9 cellular contexts compared by ENCODE assay signal in genomic region chr17:83099570-83100181, GRCh38. TPM values are rescaled to one million over a fixed set of nuclear protein-coding genes. Genes with fewer than 3 reads are reported as not detected.
A peak's percentile ranks its signal among the peaks of the same experiment; 100 is the strongest.
DNase-seq lines count a peak whose midpoint lies in the region; ATAC-seq, FAIRE-seq and TF ChIP-seq lines count a peak whose summit lies in the region.
"Had no signal": no experiment of that assay in that cellular context is flagged by ENCODE, and none has a peak within 500 bp of the region (broad histone marks: within the 10 kb centered on the region; RNA-seq: fewer than 3 reads in every experiment).

No MANE protein-coding gene starts in this region.

- WGBS in stomach, 5 donors, result 2 to 5% (median 3%) methylated on average over 14 to 34 of the region's 34 CpGs

- peaks cover 2 to 11% (median 9%) of the 10 kb centered on the region in 3 donors for H3K4me1 Mint-ChIP-seq in T-cell

- H3K9me3 Mint-ChIP-seq in T-cell, result no peaks in the 10 kb centered on the region

- H3K27ac ChIP-seq in kidney (ENCODE audit: low read depth in 2 of 2, low read length in 2 of 2), result peak overlapping the region; percentile 63 to 83
- H3K27ac ChIP-seq in stomach, result peak overlapping the region in 4 of 5 donors; percentile 35 to 67 (median 46)
- H3K27ac ChIP-seq: 22Rv1 had no signal

- TF ChIP-seq CTCF in kidney (IDR thresholded peaks at IDR 0.05; ENCODE audit: borderline replicate concordance, extremely low read depth, insufficient read depth) (no peak), stomach (IDR thresholded peaks at IDR 0.05) (no peak)

- H3K27me3 Mint-ChIP-seq in T-cell, result peaks cover 6 to 20% of the 10 kb centered on the region in 2 donors

- ATAC-seq in T-cell (replicated peaks in 1 of 4) (peak; percentile 28 to 55 (median 40)), HG02840 (IDR thresholded peaks at IDR 0.05; ENCODE audit: low FRiP score, unreplicated experiment) (no peak), GM18498 (IDR thresholded peaks at IDR 0.05; ENCODE audit: unreplicated experiment) (no peak), GM18505 (IDR thresholded peaks at IDR 0.05; ENCODE audit: unreplicated experiment) (no peak)

- no peak overlapping the region for H3K4me3 Mint-ChIP-seq in T-cell

- no peak for FAIRE-seq in kidney (lab: Jason Lieb, UNC)

- DNase-seq in DMS153 treated with DMSO at 0.1 percent for 48 hours (lab: John Stamatoyannopoulos, UW; ENCODE audit: unreplicated experiment) (peak; percentile 33), DMS153 (lab: John Stamatoyannopoulos, UW) (no peak), T-cell (peak in 2 of 34 experiments; percentile 12 to 44), kidney (peak; percentile 95), stomach (peak; percentile 66)

- H3K36me3 ChIP-seq in kidney (ENCODE audit: control insufficient read depth in 1 of 2, insufficient read depth in 2 of 2, low read length in 2 of 2) (peaks cover 5 to 16% of the 10 kb centered on the region in 2 donors), stomach (peaks cover 13 to 22% (median 20%) of the 10 kb centered on the region in 4 donors)

- CTCF ChIA-PET in T-cell (lab: Charles Lee), result no interaction called here

- no peak for TF ChIP-seq EP300 in stomach (IDR thresholded peaks at IDR 0.05)

- H3K4me3 ChIP-seq in kidney (ENCODE audit: low read length in 2 of 2) (no peak overlapping the region), stomach (peak overlapping the region in 3 of 4 donors; percentile 22 to 36 (median 22))

- H3K9me3 ChIP-seq in kidney (ENCODE audit: control insufficient read depth in 1 of 2, low read length in 2 of 2) (no peaks in the 10 kb centered on the region), stomach (no peaks in the 10 kb centered on the region)

- POLR2A ChIA-PET in T-cell (lab: Charles Lee), result no interaction called here

- TF ChIP-seq POLR2A in stomach (IDR thresholded peaks at IDR 0.05) (no peak), GM18505 (IDR thresholded peaks at IDR 0.05; ENCODE audit: borderline replicate concordance, extremely low read depth, insufficient read depth, insufficient read length) (no peak)

- H3K27ac Mint-ChIP-seq in T-cell, result no peak overlapping the region

- H3K27me3 ChIP-seq in stomach, result peaks cover 0 to 37% (median 14%) of the 10 kb centered on the region in 3 donors

- intact Hi-C loops in kidney (cut with DNase I), result no loop called here
- intact Hi-C loops in stomach (cut with DNase I; ENCODE audit: low total_unique reads), result no loop called here

- no peak overlapping the region for H3K9ac ChIP-seq in kidney (ENCODE audit: low read length in 2 of 2)

- H3K36me3 Mint-ChIP-seq in T-cell, result peaks cover 4% of the 10 kb centered on the region

- H3K4me1 ChIP-seq in kidney (ENCODE audit: control insufficient read depth in 1 of 2, insufficient read depth in 1 of 2, low read depth in 1 of 2, low read length in 2 of 2) (peaks cover 8 to 40% of the 10 kb centered on the region in 2 donors), stomach (peaks cover 47 to 73% (median 54%) of the 10 kb centered on the region in 4 donors)

RNA-seq across cellular contexts. Expression of gene METRNL, which starts 20.3 kb away (rescaled TPM):
- total RNA-seq in T-cell, result 10 to 100 TPM in 3 of 5 donors, 1 to 10 TPM in 2; 7.0 to 50.8 (median 11.9) TPM
- 61.5 TPM for total RNA-seq in kidney
- 107 TPM for polyA plus RNA-seq in kidney (ENCODE audit: insufficient read depth, low read depth, low replicate concordance)
- total RNA-seq in stomach, result 100 to 1,000 TPM in 2 of 5 donors, 10 to 100 TPM in 3; 25.7 to 452 (median 55.4) TPM
- polyA plus RNA-seq in stomach, result 10 to 100 TPM; 29.3 to 49.1 (median 35.9) TPM

Comparison
In these comparisons a context has a peak if more than half of its experiments do, and no peak if none do; other contexts are left out.
1. ATAC-seq: peak in T-cell (4 of 4); none in HG02840 (single experiment), GM18498 (single experiment) and GM18505 (single experiment).
2. H3K4me3 ChIP-seq: peak in stomach (3 of 4); none in kidney (0 of 2).